ENCODE assay signal across 8 cellular contexts in genomic region chr1:5991784-5992033, GRCh38. TPM values are rescaled to one million over a fixed set of nuclear protein-coding genes. Genes with fewer than 3 reads are reported as not detected.
A peak's percentile ranks its signal among the peaks of the same experiment; 100 is the strongest.
DNase-seq lines count a peak whose midpoint lies in the region; ATAC-seq and TF ChIP-seq lines count a peak whose summit lies in the region.

No MANE protein-coding gene starts in this region.

- no peak for TF ChIP-seq POLR2A in adrenal gland (IDR thresholded peaks at IDR 0.05)

- peak overlapping the region; percentile 87 for H3K27ac ChIP-seq in C4-2B
- peak overlapping the region in 4 of 5 donors; percentile 82 to 98 (median 92) for H3K27ac ChIP-seq in adrenal gland

- 0% methylated on average over 13 to 22 of the region's 22 CpGs for WGBS in adrenal gland, 4 donors

- DNase-seq in adrenal gland, result peak in 1 of 7 donors; percentile 53
- DNase-seq in stimulated activated naive CD8-positive, alpha-beta T cell treated with anti-CD3 and anti-CD28 coated beads, Interleukin-15, amount 100 ng/mL, for 72 hours, result no peak
- no peak for DNase-seq in NCI-H1048 (lab: John Stamatoyannopoulos, UW)

- H3K4me3 ChIP-seq in adrenal gland (peak overlapping the region in 3 of 4 donors; percentile 68 to 89 (median 78)), iPS-18c (ENCODE audit: insufficient read depth, low read depth, low read length) (peak overlapping the region; percentile 88)

- peak overlapping the region; percentile 90 to 91 for H3K4me3 Mint-ChIP-seq in stimulated activated naive CD8-positive, alpha-beta T cell treated with anti-CD3 and anti-CD28 coated beads, Interleukin-15, amount 100 ng/mL, for 72 hours

- H3K36me3 ChIP-seq in adrenal gland (replicated peaks in 1 of 2), result no peaks in the 10 kb centered on the region

- H3K4me1 Mint-ChIP-seq in stimulated activated naive CD8-positive, alpha-beta T cell treated with anti-CD3 and anti-CD28 coated beads, Interleukin-15, amount 100 ng/mL, for 72 hours, result peaks cover 48% of the 10 kb centered on the region

- no peaks in the 10 kb centered on the region for H3K27me3 ChIP-seq in adrenal gland

- no peaks in the 10 kb centered on the region for H3K9me3 Mint-ChIP-seq in stimulated activated naive CD8-positive, alpha-beta T cell treated with anti-CD3 and anti-CD28 coated beads, Interleukin-15, amount 100 ng/mL, for 72 hours

- TF ChIP-seq CTCF in C4-2B (conservative IDR thresholded peaks at IDR 0.05) (no peak), adrenal gland (IDR thresholded peaks at IDR 0.05) (no peak)

- H3K27me3 Mint-ChIP-seq in stimulated activated naive CD8-positive, alpha-beta T cell treated with anti-CD3 and anti-CD28 coated beads, Interleukin-15, amount 100 ng/mL, for 72 hours, result no peaks in the 10 kb centered on the region

- ATAC-seq in GM19395 (IDR thresholded peaks at IDR 0.05; ENCODE audit: unreplicated experiment), result peak; percentile 27
- peak; percentile 8 for ATAC-seq in HG03521 (IDR thresholded peaks at IDR 0.05; ENCODE audit: unreplicated experiment)
- peak; percentile 44 for ATAC-seq in stimulated activated naive CD8-positive, alpha-beta T cell treated with anti-CD3 and anti-CD28 coated beads, Interleukin-15, amount 100 ng/mL, for 72 hours
- ATAC-seq in GM18520 (IDR thresholded peaks at IDR 0.05; ENCODE audit: unreplicated experiment), result no peak

- H3K4me1 ChIP-seq in adrenal gland (replicated peaks in 1 of 2), result peaks cover 6 to 17% of the 10 kb centered on the region in 2 donors

- H3K9me3 ChIP-seq in adrenal gland (replicated peaks in 1 of 3) (no peaks in the 10 kb centered on the region), iPS-18c (ENCODE audit: control insufficient read depth, insufficient read depth, low read length) (no peaks in the 10 kb centered on the region)

- intact Hi-C loops in adrenal gland (cut with DNase I), result no loop called here

- no peak overlapping the region for H3K27ac Mint-ChIP-seq in stimulated activated naive CD8-positive, alpha-beta T cell treated with anti-CD3 and anti-CD28 coated beads, Interleukin-15, amount 100 ng/mL, for 72 hours

RNA-seq across cellular contexts. Expression of gene NPHP4, which starts 0.5 kb away (rescaled TPM):
- 10 to 100 TPM in 2 of 8 donors, 1 to 10 TPM in 6; 6.7 to 13.2 (median 7.8) TPM for total RNA-seq in adrenal gland
- 1 to 10 TPM; 2.7 to 8.3 (median 6.8) TPM for polyA plus RNA-seq in adrenal gland

RNA-seq across cellular contexts. Expression of gene KCNAB2, which starts 54.0 kb away (rescaled TPM):
- total RNA-seq in adrenal gland, result 10 to 100 TPM; 13.6 to 25.7 (median 17.9) TPM
- polyA plus RNA-seq in adrenal gland, result 10 to 100 TPM in 1 of 3 donors, 1 to 10 TPM in 2; 5.6 to 48.0 (median 8.6) TPM
